Comparison of ENCODE assay signal across 4 cellular contexts in the genomic region with DNA sequence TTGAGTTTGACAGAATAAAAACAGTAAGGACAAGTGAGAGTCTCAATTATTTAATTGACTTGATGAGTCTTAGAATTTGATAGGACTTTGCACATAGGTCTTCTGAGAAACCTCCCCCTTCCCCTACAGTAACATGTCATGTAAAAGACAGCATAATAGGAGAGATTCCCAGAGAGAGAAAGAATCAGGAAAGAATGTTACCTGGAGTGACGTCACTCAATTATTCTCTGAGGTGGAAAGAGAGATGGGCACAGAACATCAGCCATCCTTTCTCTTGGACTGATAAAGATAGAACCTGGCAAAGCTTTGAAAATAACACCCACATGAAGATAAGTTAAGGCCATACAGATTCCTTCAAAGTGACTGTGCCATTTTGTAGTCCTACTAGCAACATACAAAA.
"Had no signal": no experiment of that assay in that cellular context is flagged by ENCODE, and none has a peak within 500 bp of the region (broad histone marks: within the 10 kb centered on the region; RNA-seq: fewer than 3 reads in every experiment).

No MANE protein-coding gene starts in this region.

- DNase-seq: H9, HCEC 1CT had no signal

- H2AFZ ChIP-seq: GM23338 had no signal

- H3K4me1 Mint-ChIP-seq: IgD-negative memory B cell had no signal

- H3K4me3 ChIP-seq: GM23338 had no signal

- H3K27ac Mint-ChIP-seq: GM23338, H9, IgD-negative memory B cell had no signal

- H3K4me2 ChIP-seq: GM23338 had no signal

- ATAC-seq: GM23338 had no signal

- H3K4me3 Mint-ChIP-seq: GM23338, H9, IgD-negative memory B cell had no signal

- H3K36me3 Mint-ChIP-seq: IgD-negative memory B cell had no signal

- H3K9me3 Mint-ChIP-seq: GM23338, H9 had no signal
